1 cellular context compared by ENCODE assay signal in the genomic region with DNA sequence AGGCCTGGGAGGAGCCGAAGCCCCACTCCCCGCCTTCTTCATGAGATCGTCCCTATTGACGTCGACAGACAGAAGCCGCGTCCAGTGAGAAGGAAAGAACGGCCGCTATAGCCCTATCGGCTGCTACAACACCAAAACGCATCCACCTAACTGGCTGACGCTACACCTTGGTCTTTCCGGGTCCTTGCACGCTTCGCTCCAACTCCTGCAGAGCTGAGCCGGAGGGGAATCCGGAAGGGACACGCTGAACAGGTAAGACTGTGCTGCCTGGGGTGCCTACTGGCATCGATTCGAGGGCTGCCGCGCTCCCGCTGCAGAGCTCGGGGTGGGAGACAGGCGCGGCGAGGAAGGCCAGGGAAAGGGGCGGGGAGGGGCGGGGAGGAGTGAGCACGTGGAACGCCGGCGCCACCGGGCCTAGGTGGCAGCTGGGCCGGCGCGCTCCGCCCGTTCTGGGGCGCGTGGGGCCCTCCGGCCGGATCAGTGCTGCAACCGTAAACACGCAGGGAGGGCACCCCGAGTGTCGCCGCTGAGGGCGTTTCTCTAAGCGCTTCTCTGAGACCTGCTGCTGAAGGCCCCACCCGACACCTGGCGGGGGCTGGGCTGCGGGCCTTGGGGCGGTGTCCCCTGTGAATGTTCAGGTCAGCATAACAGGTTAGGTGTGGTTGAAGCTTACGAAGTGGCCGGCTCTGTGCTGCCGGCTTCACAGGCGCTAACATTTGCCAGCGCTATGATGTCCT.
TF ChIP-seq lines count a peak whose summit lies in the region.

A gene with protein sequence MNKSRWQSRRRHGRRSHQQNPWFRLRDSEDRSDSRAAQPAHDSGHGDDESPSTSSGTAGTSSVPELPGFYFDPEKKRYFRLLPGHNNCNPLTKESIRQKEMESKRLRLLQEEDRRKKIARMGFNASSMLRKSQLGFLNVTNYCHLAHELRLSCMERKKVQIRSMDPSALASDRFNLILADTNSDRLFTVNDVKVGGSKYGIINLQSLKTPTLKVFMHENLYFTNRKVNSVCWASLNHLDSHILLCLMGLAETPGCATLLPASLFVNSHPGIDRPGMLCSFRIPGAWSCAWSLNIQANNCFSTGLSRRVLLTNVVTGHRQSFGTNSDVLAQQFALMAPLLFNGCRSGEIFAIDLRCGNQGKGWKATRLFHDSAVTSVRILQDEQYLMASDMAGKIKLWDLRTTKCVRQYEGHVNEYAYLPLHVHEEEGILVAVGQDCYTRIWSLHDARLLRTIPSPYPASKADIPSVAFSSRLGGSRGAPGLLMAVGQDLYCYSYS (plus strand): TSS at position 173 of the 737 bp plus-strand sequence. CDS start 11,515 bp downstream, outside the sequence.

TF ChIP-seq in A549, 52 proteins besides CTCF, POLR2A, EP300 and RAD21 (continued from another document):
- no peak for TF ChIP-seq REST (IDR thresholded peaks at IDR 0.05)
- no peak for TF ChIP-seq MAFK (IDR thresholded peaks at IDR 0.05; ENCODE audit: partially characterized antibody)
- no peak for TF ChIP-seq CBX2 (IDR thresholded peaks at IDR 0.05; ENCODE audit: borderline replicate concordance, low read depth)
- TF ChIP-seq CEBPB (IDR thresholded peaks at IDR 0.05): no peak
- TF ChIP-seq HEYL (CRISPR knock-in tag; IDR thresholded peaks at IDR 0.05): no peak
- TF ChIP-seq FOXS1 (CRISPR knock-in tag; IDR thresholded peaks at IDR 0.05): no peak
- peak; percentile 63; the same call in 1 of the 2 replicates for TF ChIP-seq NPAS2 (CRISPR knock-in tag; IDR thresholded peaks at IDR 0.05; ENCODE audit: borderline replicate concordance)
- TF ChIP-seq ESRRA (IDR thresholded peaks at IDR 0.05; ENCODE audit: borderline replicate concordance, low read length): no peak
- TF ChIP-seq, protein P1, sequence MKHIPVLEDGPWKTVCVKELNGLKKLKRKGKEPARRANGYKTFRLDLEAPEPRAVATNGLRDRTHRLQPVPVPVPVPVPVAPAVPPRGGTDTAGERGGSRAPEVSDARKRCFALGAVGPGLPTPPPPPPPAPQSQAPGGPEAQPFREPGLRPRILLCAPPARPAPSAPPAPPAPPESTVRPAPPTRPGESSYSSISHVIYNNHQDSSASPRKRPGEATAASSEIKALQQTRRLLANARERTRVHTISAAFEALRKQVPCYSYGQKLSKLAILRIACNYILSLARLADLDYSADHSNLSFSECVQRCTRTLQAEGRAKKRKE (CRISPR knock-in tag; IDR thresholded peaks at IDR 0.05; ENCODE audit: low read depth): no peak
- TF ChIP-seq PBX3 (IDR thresholded peaks at IDR 0.05): peak; percentile 94
- TF ChIP-seq HDAC2 (IDR thresholded peaks at IDR 0.05): no peak
- peak; percentile 67; the same call in 1 of the 2 replicates for TF ChIP-seq MYC (IDR thresholded peaks at IDR 0.05; ENCODE audit: borderline replicate concordance, low read length)
- TF ChIP-seq, protein P2, sequence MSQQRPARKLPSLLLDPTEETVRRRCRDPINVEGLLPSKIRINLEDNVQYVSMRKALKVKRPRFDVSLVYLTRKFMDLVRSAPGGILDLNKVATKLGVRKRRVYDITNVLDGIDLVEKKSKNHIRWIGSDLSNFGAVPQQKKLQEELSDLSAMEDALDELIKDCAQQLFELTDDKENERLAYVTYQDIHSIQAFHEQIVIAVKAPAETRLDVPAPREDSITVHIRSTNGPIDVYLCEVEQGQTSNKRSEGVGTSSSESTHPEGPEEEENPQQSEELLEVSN (IDR thresholded peaks at IDR 0.05; ENCODE audit: borderline replicate concordance, low read depth): peak; percentile 58
- no peak for TF ChIP-seq JUNB (IDR thresholded peaks at IDR 0.05)
- no peak for TF ChIP-seq ZFP36 (IDR thresholded peaks at IDR 0.05; ENCODE audit: borderline replicate concordance, partially characterized antibody)
- TF ChIP-seq, protein P3, sequence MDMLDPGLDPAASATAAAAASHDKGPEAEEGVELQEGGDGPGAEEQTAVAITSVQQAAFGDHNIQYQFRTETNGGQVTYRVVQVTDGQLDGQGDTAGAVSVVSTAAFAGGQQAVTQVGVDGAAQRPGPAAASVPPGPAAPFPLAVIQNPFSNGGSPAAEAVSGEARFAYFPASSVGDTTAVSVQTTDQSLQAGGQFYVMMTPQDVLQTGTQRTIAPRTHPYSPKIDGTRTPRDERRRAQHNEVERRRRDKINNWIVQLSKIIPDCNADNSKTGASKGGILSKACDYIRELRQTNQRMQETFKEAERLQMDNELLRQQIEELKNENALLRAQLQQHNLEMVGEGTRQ (IDR thresholded peaks at IDR 0.05): no peak; the same call in 1 of the 2 replicates
- TF ChIP-seq EHMT2 (IDR thresholded peaks at IDR 0.05; ENCODE audit: low read depth): no peak
- TF ChIP-seq HOXB5 (CRISPR knock-in tag; IDR thresholded peaks at IDR 0.05): no peak
- TF ChIP-seq MAX (IDR thresholded peaks at IDR 0.05): peak; percentile 95
- TF ChIP-seq JUN (IDR thresholded peaks at IDR 0.05): peak in 1 of 2 experiments; percentile 44; a peak in 2 of 5 replicates
- TF ChIP-seq TFCP2L1 (CRISPR knock-in tag; IDR thresholded peaks at IDR 0.05): no peak
- TF ChIP-seq MAZ (IDR thresholded peaks at IDR 0.05; ENCODE audit: borderline replicate concordance, low read depth, low read length): no peak
- no peak for TF ChIP-seq POLR2AphosphoS2 (conservative IDR thresholded peaks at IDR 0.05; ENCODE audit: low read length)
TF ChIP-seq in A549: peak in this region for 7.
